13 cellular contexts compared by ENCODE assay signal in genomic region chr2:174590928-174591648, GRCh38. TPM values are rescaled to one million over a fixed set of nuclear protein-coding genes. Genes with fewer than 3 reads are reported as not detected.
DNase-seq lines count a peak whose midpoint lies in the region; ATAC-seq, FAIRE-seq and TF ChIP-seq lines count a peak whose summit lies in the region.
"Had no signal": no experiment of that assay in that cellular context is flagged by ENCODE, and none has a peak within 500 bp of the region (broad histone marks: within the 10 kb centered on the region; RNA-seq: fewer than 3 reads in every experiment).

No MANE protein-coding gene starts in this region.

- peaks cover 28% of the 10 kb centered on the region for H3F3A ChIP-seq in SU-DHL-6 (ENCODE audit: insufficient read depth)

- no peak for TF ChIP-seq EP300 in H1 (IDR thresholded peaks at IDR 0.05; ENCODE audit: borderline replicate concordance in 1 of 2, low read depth in 2 of 2, low read length in 2 of 2)

- H3K9ac ChIP-seq in SU-DHL-6 (ENCODE audit: low read length) (0 out of 2 replicates have a peak overlapping the region, but pooled peaks have one; percentile 9), H1 (replicated peaks in 1 of 4; ENCODE audit: extremely low read depth in 1 of 4, low read depth in 3 of 4, low read length in 3 of 4) (no peak overlapping the region)

- no peak overlapping the region for H2AFZ ChIP-seq in SU-DHL-6 (ENCODE audit: low read depth, low read length, severe bottlenecking)
- no peak overlapping the region for H2AFZ ChIP-seq in H1 (ENCODE audit: low read length)

- no peak for ATAC-seq in activated T-cell treated with anti-CD3 and anti-CD28 coated beads, Interleukin-2, amount 50 U/mL, for 72 hours (replicated peaks in 1 of 2)
- no peak for ATAC-seq in GM18909 (IDR thresholded peaks at IDR 0.05; ENCODE audit: poor library complexity, unreplicated experiment)
- ATAC-seq in GM18867 (IDR thresholded peaks at IDR 0.05; ENCODE audit: unreplicated experiment): no peak
- ATAC-seq: pancreas had no signal

- no peak overlapping the region for H2AK5ac ChIP-seq in H1 (ENCODE audit: low read depth, low read length)

- H2BK20ac ChIP-seq in H1 (ENCODE audit: low read length): no peak overlapping the region

- CTCF ChIA-PET in H1 (lab: Charles Lee; ENCODE audit: partially characterized antibody): interaction anchor here (0.6 to 1.4 kb wide), 7 partner anchors 8 to 1145 kb away, joined by 3 to 4 read pairs (median 3); no protein-coding TSS in a partner anchor

- POLR2A ChIA-PET in H1 (lab: Charles Lee; ENCODE audit: partially characterized antibody): no interaction called here

- peak overlapping the region; percentile 98 for H3K27ac Mint-ChIP-seq in activated T-cell treated with anti-CD3 and anti-CD28 coated beads, Interleukin-2, amount 50 U/mL, for 72 hours

- WGBS in H1 (ENCODE audit: extremely low coverage in 1 of 2, insufficient coverage in 1 of 2, insufficient read length in 1 of 2, insufficient replicate concordance in 2 of 2, low coverage in 1 of 2, low lambda C conversion rate in 2 of 2, missing lambda C conversion rate in 1 of 2), 2 experiments: 85% methylated on average over 5 of the region's 5 CpGs; no CpG with 5 or more reads in 1 of the 2 experiments
- WGBS in thymus: 91% methylated on average over 5 of the region's 5 CpGs

- peak overlapping the region; percentile 29; the same call in 1 of the 2 replicates for H2BK12ac ChIP-seq in H1 (ENCODE audit: low read depth, low read length)

- no peak overlapping the region for H3K18ac ChIP-seq in H1 (ENCODE audit: extremely low read depth, low read length)

- H4K8ac ChIP-seq in H1 (ENCODE audit: extremely low read depth, insufficient read depth, low read length): no peak overlapping the region

- H2BK120ac ChIP-seq in H1 (replicated peaks; ENCODE audit: low read depth, low read length): no peak overlapping the region

- TF ChIP-seq RAD21 in H1 (IDR thresholded peaks at IDR 0.05 in 1 of 2, conservative IDR thresholded peaks at IDR 0.05 in 1 of 2; ENCODE audit: low read depth in 2 of 2, low read length in 2 of 2): no peak

- FAIRE-seq in H1 (lab: Jason Lieb, UNC): no peak
- FAIRE-seq: endometrium, keratinocyte, pancreas had no signal

- no peaks in the 10 kb centered on the region for H3K79me1 ChIP-seq in H1 (ENCODE audit: low read depth, low read length)

- peak overlapping the region; percentile 98; the same call in 1 of the 2 replicates for H3K27ac ChIP-seq in SU-DHL-6 (ENCODE audit: low read depth, low read length)
- no peak overlapping the region for H3K27ac ChIP-seq in H1 (ENCODE audit: low read depth, low read length)
- H3K27ac ChIP-seq in thymus (ENCODE audit: low read depth): peak overlapping the region; percentile 61
- H3K27ac ChIP-seq: pancreas, SJSA1 had no signal

- no peak overlapping the region for H3K23ac ChIP-seq in H1 (ENCODE audit: insufficient read length)

- peaks cover 4 to 21% of the 10 kb centered on the region in 2 donors for H3K36me3 Mint-ChIP-seq in activated T-cell treated with anti-CD3 and anti-CD28 coated beads, Interleukin-2, amount 50 U/mL, for 72 hours (ENCODE audit: insufficient read depth in 2 of 2)

- no peaks in the 10 kb centered on the region for H3K23me2 ChIP-seq in H1 (ENCODE audit: low read depth, low read length)

- H3K79me2 ChIP-seq in SU-DHL-6 (ENCODE audit: insufficient read depth, low read length): peaks cover 99% of the 10 kb centered on the region
- H3K79me2 ChIP-seq in H1 (ENCODE audit: control insufficient read depth in 1 of 2, insufficient read depth in 2 of 2, low read length in 2 of 2): no peaks in the 10 kb centered on the region

- no peak overlapping the region for H4K5ac ChIP-seq in H1 (ENCODE audit: insufficient read length, low read depth, low read length)

- H3K27me3 Mint-ChIP-seq in activated T-cell treated with anti-CD3 and anti-CD28 coated beads, Interleukin-2, amount 50 U/mL, for 72 hours (ENCODE audit: low read depth): no peaks in the 10 kb centered on the region

- TF ChIP-seq POLR2A in H1 (IDR thresholded peaks at IDR 0.05; ENCODE audit: control extremely low read depth in 1 of 2, low read depth in 2 of 2, low read length in 2 of 2): no peak

- no peak for DNase-seq in activated T-cell treated with anti-CD3 and anti-CD28 coated beads, Interleukin-2, amount 50 U/mL, for 72 hours
- DNase-seq in activated T-cell treated with anti-CD3 and anti-CD28 coated beads for 4 hours (no peak), H1 (ENCODE audit: low read depth in 1 of 2, low spot score in 2 of 2) (no peak), C1 segment of cervical spinal cord (lab: John Stamatoyannopoulos, UW) (no peak)
- DNase-seq: NCI-H2227 treated with DMSO at 0.1 percent for 48 hours, pancreas had no signal

- H3K4ac ChIP-seq in H1 (replicated peaks; ENCODE audit: insufficient read length, low read depth, low read length): no peak overlapping the region

- H3K4me1 Mint-ChIP-seq in activated T-cell treated with anti-CD3 and anti-CD28 coated beads, Interleukin-2, amount 50 U/mL, for 72 hours (ENCODE audit: low read depth): peaks cover 91% of the 10 kb centered on the region

- H3K4me1 ChIP-seq in H1 (replicated peaks in 1 of 4; ENCODE audit: control insufficient read depth in 3 of 4, insufficient read depth in 4 of 4, low read length in 3 of 4): peaks cover under 1 to 10% (median 7%) of the 10 kb centered on the region in 4 experiments; a peak in 5 of 7 replicates
- peaks cover 22% of the 10 kb centered on the region for H3K4me1 ChIP-seq in thymus (ENCODE audit: control insufficient read depth, insufficient read depth, low read length)
- H3K4me1 ChIP-seq: pancreas had no signal

- H3K4me3 ChIP-seq in SU-DHL-6 (ENCODE audit: insufficient read depth, low read length, poor library complexity, severe bottlenecking) (no peak overlapping the region), H1 (ENCODE audit: extremely low read depth in 1 of 4, insufficient read depth in 2 of 4, low read depth in 3 of 4, low read length in 4 of 4) (no peak overlapping the region), thymus (ENCODE audit: low read length) (no peak overlapping the region)
- H3K4me3 ChIP-seq: pancreas, SJSA1 had no signal

- H3K56ac ChIP-seq in H1 (replicated peaks; ENCODE audit: insufficient read length, low read depth, low read length): no peak overlapping the region

- H3K14ac ChIP-seq in H1 (ENCODE audit: insufficient read length): no peak overlapping the region

- H3K27me3 ChIP-seq in SU-DHL-6 (ENCODE audit: low read length) (no peaks in the 10 kb centered on the region), H1 (replicated peaks in 1 of 4; ENCODE audit: control insufficient read depth in 3 of 4, extremely low read depth in 1 of 4, insufficient read depth in 3 of 4, low read length in 3 of 4) (no peaks in the 10 kb centered on the region), thymus (ENCODE audit: control insufficient read depth, insufficient read depth) (no peaks in the 10 kb centered on the region)
- H3K27me3 ChIP-seq: pancreas, SJSA1 had no signal

- no peaks in the 10 kb centered on the region for H3K9me2 ChIP-seq in SU-DHL-6 (replicated peaks; ENCODE audit: insufficient read depth, low read length)

- TF ChIP-seq CTCF in SU-DHL-6 (IDR thresholded peaks at IDR 0.05; ENCODE audit: insufficient read depth, low read length, poor library complexity, severe bottlenecking) (no peak), H1 (IDR thresholded peaks at IDR 0.05; ENCODE audit: control extremely low read depth in 1 of 3, insufficient read depth in 1 of 3, low read depth in 1 of 3, low read length in 3 of 3) (no peak)

- peaks cover 10% of the 10 kb centered on the region for H3K36me3 ChIP-seq in SU-DHL-6 (ENCODE audit: low read length)
- no peaks in the 10 kb centered on the region; a peak in 1 of 8 replicates for H3K36me3 ChIP-seq in H1 (ENCODE audit: control insufficient read depth in 2 of 4, insufficient read depth in 4 of 4, low read length in 3 of 4)
- H3K36me3 ChIP-seq in thymus (ENCODE audit: control insufficient read depth, insufficient read depth): peaks cover 11% of the 10 kb centered on the region
- H3K36me3 ChIP-seq: pancreas had no signal

- H4K20me1 ChIP-seq in SU-DHL-6 (ENCODE audit: low read depth, low read length) (no peaks in the 10 kb centered on the region), H1 (replicated peaks in 1 of 2; ENCODE audit: control insufficient read depth in 1 of 2, insufficient read depth in 2 of 2, low read length in 2 of 2) (no peaks in the 10 kb centered on the region)

- peak overlapping the region; percentile 24 to 69 for H3K4me3 Mint-ChIP-seq in activated T-cell treated with anti-CD3 and anti-CD28 coated beads, Interleukin-2, amount 50 U/mL, for 72 hours

- no peaks in the 10 kb centered on the region for H3K9me3 Mint-ChIP-seq in activated T-cell treated with anti-CD3 and anti-CD28 coated beads, Interleukin-2, amount 50 U/mL, for 72 hours

- no peak overlapping the region for H2BK5ac ChIP-seq in H1 (ENCODE audit: low read depth, low read length)

- H3K9me3 ChIP-seq in SU-DHL-6 (ENCODE audit: insufficient read depth, low read length) (no peaks in the 10 kb centered on the region), H1 (ENCODE audit: insufficient read depth in 2 of 2, low read depth in 1 of 2, low read length in 1 of 2) (no peaks in the 10 kb centered on the region), thymus (ENCODE audit: control insufficient read depth) (no peaks in the 10 kb centered on the region)
- H3K9me3 ChIP-seq: pancreas, SJSA1 had no signal

- no peak overlapping the region for H2BK15ac ChIP-seq in H1 (ENCODE audit: low read length)

- peak overlapping the region; percentile 100 for H3K4me2 ChIP-seq in SU-DHL-6 (ENCODE audit: low read depth, low read length, poor library complexity, severe bottlenecking)
- H3K4me2 ChIP-seq in H1 (ENCODE audit: insufficient read depth in 1 of 2, low read depth in 2 of 2, low read length in 2 of 2): no peak overlapping the region

- no peak overlapping the region for H4K91ac ChIP-seq in H1 (replicated peaks; ENCODE audit: insufficient read length, low read length)

TF ChIP-seq in H1, 55 proteins besides CTCF, POLR2A, EP300 and RAD21 (continues in another document):
- TF ChIP-seq RNF2 (IDR thresholded peaks at IDR 0.05; ENCODE audit: borderline replicate concordance, low read depth, low read length, missing control alignments, poor library complexity, severe bottlenecking): no peak
- no peak for TF ChIP-seq POLR2AphosphoS5 (IDR thresholded peaks at IDR 0.05; ENCODE audit: low read depth, low read length)
- no peak for TF ChIP-seq SP1 (IDR thresholded peaks at IDR 0.05; ENCODE audit: low read depth, low read length)

RNA-seq across cellular contexts. Expression of gene WIPF1, which starts 6.5 kb away (rescaled TPM):
- total RNA-seq in activated T-cell treated with anti-CD3 and anti-CD28 coated beads, Interleukin-2, amount 50 U/mL, for 72 hours: 100 to 1,000 TPM; 198 to 237 TPM
- 4.3 and 5.2 TPM in 2 replicates for total RNA-seq in H1 (2021; fragmentation: NEBNext Ultra II Directional; extraction: Animal tissue kit (Norgen Biotek cat#: 25700))
- 4.4 and 4.7 TPM in 2 replicates for polyA plus RNA-seq in H1 (2011; rRNA removed)
- polyA plus RNA-seq in H1 (2011; cell fraction: cytosol; rRNA removed): 2.7 TPM
- 3.1 TPM for polyA plus RNA-seq in H1 (2011; cell fraction: nucleus; rRNA removed)
- 5.2 to 8.3 TPM (median 5.9 TPM) in 4 replicates for polyA plus RNA-seq in H1 (2012, experiment 1 of 2)
- polyA plus RNA-seq in H1 (2012, experiment 2 of 2): 2.9 TPM
- 4.6 TPM for polyA plus RNA-seq in H1 (2013, experiment 1 of 2)
- polyA plus RNA-seq in H1 (2013, experiment 2 of 2): 4.9 TPM
- 2.8 TPM in 2 replicates for polyA minus RNA-seq in H1 (2011; rRNA and poly(A)+ RNA removed)
- polyA minus RNA-seq in H1 (2011; cell fraction: cytosol; rRNA and poly(A)+ RNA removed): 3.2 TPM
- 9.0 TPM for polyA minus RNA-seq in H1 (2011; cell fraction: nucleus; rRNA and poly(A)+ RNA removed)
- 65.0 TPM for polyA plus RNA-seq in thymus

Comparison
In these comparisons a context has a peak if more than half of its experiments do, and no peak if none do; other contexts are left out.
1. RNA of gene WIPF1, which starts 6.5 kb away (total RNA-seq): 198 to 237 TPM in activated T-cell treated with anti-CD3 and anti-CD28 coated beads, Interleukin-2, amount 50 U/mL, for 72 hours; 4.3 to 5.2 TPM in H1; every median in the first group is over 10 times any median in the second.